In the genomic region with DNA sequence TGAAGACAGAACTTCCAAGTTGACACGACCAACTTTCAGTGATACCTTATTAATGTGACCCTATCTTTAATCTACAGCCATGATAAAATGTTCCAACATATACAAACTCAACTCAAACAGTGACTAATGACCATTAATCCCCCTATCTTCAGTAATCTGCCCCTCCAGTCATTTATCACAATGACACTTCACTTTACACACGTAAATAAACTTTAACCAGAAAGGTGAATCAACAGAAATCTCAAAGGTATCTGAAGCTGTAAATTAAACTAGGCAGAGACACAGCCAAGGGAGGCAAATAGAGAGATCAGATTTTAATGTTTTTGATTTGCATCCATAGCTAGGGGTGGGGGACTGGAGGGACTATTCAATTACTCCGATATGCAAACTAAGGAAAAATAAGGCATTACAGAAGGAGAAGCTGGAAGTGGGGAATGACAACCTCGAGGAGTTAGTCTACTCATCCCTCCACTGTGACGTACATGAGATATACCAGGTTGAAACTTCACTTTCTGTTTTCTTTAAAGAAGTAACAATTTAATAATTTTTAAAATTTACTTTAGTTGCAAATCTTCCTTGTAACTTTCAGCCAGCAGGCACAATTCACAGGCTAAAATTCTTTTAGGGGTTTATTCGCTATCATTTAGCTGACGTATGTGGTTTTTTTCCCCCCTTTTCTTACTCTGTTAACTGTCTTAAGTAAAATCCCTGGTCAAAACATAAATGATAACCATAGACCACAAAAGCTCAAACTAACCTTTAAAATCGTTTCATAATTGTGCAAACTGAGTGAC, we compare ENCODE assay signal across 1 cellular context.
TF ChIP-seq lines count a peak whose summit lies in the region.

No MANE protein-coding gene starts in this region.

TF ChIP-seq in GM23338, 12 proteins besides CTCF, POLR2A, EP300 and RAD21 (continued from another document):
- TF ChIP-seq, protein P1, sequence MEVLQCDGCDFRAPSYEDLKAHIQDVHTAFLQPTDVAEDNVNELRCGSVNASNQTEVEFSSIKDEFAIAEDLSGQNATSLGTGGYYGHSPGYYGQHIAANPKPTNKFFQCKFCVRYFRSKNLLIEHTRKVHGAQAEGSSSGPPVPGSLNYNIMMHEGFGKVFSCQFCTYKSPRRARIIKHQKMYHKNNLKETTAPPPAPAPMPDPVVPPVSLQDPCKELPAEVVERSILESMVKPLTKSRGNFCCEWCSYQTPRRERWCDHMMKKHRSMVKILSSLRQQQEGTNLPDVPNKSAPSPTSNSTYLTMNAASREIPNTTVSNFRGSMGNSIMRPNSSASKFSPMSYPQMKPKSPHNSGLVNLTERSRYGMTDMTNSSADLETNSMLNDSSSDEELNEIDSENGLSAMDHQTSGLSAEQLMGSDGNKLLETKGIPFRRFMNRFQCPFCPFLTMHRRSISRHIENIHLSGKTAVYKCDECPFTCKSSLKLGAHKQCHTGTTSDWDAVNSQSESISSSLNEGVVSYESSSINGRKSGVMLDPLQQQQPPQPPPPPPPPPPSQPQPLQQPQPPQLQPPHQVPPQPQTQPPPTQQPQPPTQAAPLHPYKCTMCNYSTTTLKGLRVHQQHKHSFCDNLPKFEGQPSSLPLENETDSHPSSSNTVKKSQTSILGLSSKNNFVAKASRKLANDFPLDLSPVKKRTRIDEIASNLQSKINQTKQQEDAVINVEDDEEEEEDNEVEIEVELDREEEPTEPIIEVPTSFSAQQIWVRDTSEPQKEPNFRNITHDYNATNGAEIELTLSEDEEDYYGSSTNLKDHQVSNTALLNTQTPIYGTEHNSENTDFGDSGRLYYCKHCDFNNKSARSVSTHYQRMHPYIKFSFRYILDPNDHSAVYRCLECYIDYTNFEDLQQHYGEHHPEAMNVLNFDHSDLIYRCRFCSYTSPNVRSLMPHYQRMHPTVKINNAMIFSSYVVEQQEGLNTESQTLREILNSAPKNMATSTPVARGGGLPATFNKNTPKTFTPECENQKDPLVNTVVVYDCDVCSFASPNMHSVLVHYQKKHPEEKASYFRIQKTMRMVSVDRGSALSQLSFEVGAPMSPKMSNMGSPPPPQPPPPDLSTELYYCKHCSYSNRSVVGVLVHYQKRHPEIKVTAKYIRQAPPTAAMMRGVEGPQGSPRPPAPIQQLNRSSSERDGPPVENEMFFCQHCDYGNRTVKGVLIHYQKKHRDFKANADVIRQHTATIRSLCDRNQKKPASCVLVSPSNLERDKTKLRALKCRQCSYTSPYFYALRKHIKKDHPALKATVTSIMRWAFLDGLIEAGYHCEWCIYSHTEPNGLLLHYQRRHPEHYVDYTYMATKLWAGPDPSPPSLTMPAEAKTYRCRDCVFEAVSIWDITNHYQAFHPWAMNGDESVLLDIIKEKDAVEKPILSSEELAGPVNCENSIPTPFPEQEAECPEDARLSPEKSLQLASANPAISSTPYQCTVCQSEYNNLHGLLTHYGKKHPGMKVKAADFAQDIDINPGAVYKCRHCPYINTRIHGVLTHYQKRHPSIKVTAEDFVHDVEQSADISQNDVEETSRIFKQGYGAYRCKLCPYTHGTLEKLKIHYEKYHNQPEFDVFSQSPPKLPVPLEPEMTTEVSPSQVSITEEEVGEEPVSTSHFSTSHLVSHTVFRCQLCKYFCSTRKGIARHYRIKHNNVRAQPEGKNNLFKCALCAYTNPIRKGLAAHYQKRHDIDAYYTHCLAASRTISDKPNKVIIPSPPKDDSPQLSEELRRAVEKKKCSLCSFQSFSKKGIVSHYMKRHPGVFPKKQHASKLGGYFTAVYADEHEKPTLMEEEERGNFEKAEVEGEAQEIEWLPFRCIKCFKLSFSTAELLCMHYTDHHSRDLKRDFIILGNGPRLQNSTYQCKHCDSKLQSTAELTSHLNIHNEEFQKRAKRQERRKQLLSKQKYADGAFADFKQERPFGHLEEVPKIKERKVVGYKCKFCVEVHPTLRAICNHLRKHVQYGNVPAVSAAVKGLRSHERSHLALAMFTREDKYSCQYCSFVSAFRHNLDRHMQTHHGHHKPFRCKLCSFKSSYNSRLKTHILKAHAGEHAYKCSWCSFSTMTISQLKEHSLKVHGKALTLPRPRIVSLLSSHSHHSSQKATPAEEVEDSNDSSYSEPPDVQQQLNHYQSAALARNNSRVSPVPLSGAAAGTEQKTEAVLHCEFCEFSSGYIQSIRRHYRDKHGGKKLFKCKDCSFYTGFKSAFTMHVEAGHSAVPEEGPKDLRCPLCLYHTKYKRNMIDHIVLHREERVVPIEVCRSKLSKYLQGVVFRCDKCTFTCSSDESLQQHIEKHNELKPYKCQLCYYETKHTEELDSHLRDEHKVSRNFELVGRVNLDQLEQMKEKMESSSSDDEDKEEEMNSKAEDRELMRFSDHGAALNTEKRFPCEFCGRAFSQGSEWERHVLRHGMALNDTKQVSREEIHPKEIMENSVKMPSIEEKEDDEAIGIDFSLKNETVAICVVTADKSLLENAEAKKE (CRISPR knock-in tag; IDR thresholded peaks at IDR 0.05): no peak
- TF ChIP-seq STAT1 (IDR thresholded peaks at IDR 0.05; ENCODE audit: unreplicated experiment): no peak
- no peak for TF ChIP-seq ZNF114 (CRISPR knock-in tag; IDR thresholded peaks at IDR 0.05)
- TF ChIP-seq ZNF331 (CRISPR knock-in tag; IDR thresholded peaks at IDR 0.05; ENCODE audit: low read depth): no peak
- no peak for TF ChIP-seq REST (IDR thresholded peaks at IDR 0.05; ENCODE audit: unreplicated experiment)
- TF ChIP-seq, protein P2, sequence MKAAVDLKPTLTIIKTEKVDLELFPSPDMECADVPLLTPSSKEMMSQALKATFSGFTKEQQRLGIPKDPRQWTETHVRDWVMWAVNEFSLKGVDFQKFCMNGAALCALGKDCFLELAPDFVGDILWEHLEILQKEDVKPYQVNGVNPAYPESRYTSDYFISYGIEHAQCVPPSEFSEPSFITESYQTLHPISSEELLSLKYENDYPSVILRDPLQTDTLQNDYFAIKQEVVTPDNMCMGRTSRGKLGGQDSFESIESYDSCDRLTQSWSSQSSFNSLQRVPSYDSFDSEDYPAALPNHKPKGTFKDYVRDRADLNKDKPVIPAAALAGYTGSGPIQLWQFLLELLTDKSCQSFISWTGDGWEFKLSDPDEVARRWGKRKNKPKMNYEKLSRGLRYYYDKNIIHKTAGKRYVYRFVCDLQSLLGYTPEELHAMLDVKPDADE (IDR thresholded peaks at IDR 0.05): no peak
- no peak for TF ChIP-seq NANOG (IDR thresholded peaks at IDR 0.05; ENCODE audit: borderline replicate concordance)
- TF ChIP-seq EZH2 (IDR thresholded peaks at IDR 0.05; ENCODE audit: low read depth, unreplicated experiment): no peak
- TF ChIP-seq CREB1 (CRISPR knock-in tag; IDR thresholded peaks at IDR 0.05; ENCODE audit: low read depth): no peak
- TF ChIP-seq JUNB (IDR thresholded peaks at IDR 0.05; ENCODE audit: unreplicated experiment): no peak
- no peak for TF ChIP-seq EZH2phosphoT487 (IDR thresholded peaks at IDR 0.05; ENCODE audit: unreplicated experiment)
